In the genomic region with DNA sequence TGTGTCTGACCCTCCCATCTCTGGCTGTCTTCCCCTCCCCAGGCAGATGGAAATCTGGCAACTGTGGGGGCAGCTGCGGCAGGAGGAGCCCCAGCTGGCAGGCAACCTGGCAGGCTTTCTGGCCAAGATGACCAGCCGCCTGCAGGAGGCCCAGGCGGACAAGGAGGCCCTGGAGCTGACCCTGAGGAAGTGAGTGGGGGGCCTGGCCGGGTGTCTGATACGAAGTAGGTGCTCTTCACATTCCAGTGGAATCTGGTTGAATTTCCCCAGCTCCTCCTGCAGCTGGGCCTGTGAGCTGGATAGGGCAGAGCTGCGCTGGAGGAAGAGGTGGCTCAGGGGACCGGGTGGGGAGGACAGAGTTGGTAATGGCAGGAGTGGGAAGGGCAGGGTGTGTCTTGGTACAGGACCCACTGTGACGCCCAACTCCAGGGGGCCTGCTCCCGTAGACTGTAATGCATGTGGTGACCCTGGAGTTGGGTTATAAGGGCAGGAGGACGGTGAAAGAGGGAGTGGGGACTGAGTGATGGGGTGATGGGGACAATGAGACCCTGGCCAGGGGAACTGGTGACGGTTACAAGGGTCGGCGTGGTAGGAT, we compare ENCODE assay signal across 19 cellular contexts. TPM values are rescaled to one million over a fixed set of nuclear protein-coding genes. Genes with fewer than 3 reads are reported as not detected.
"Had no signal": no experiment of that assay in that cellular context is flagged by ENCODE, and none has a peak within 500 bp of the region (broad histone marks: within the 10 kb centered on the region; RNA-seq: fewer than 3 reads in every experiment).

No MANE protein-coding gene starts in this region.

- H3K9me3 Mint-ChIP-seq: activated CD4-positive, alpha-beta memory T cell treated with anti-CD3 and anti-CD28 coated beads, Interleukin-2, amount 10 ng/mL, durations not matched to agents 7 days and 5 days; activated naive CD4-positive, alpha-beta T cell treated with anti-CD3 and anti-CD28 coated beads, Interleukin-2, amount 50 U/mL, for 24 hours; activated T-cell treated with anti-CD3 and anti-CD28 coated beads, Interleukin-2, amount 50 U/mL, for 72 hours; brain; dendritic cell treated with granulocyte-macrophage colony-stimulating factor and Interleukin-4, amounts not matched to agents 40 ng/mL and 50 ng/mL, for 4 days; stimulated activated naive CD8-positive, alpha-beta T cell treated with anti-CD3 and anti-CD28 coated beads, Interleukin-15, amount 100 ng/mL, for 72 hours had no signal

- H3K4me3 Mint-ChIP-seq: activated CD4-positive, alpha-beta memory T cell treated with anti-CD3 and anti-CD28 coated beads, Interleukin-2, amount 10 ng/mL, durations not matched to agents 7 days and 5 days; activated naive CD4-positive, alpha-beta T cell treated with anti-CD3 and anti-CD28 coated beads, Interleukin-2, amount 50 U/mL, for 24 hours; activated T-cell treated with anti-CD3 and anti-CD28 coated beads, Interleukin-2, amount 50 U/mL, for 72 hours; brain; dendritic cell treated with granulocyte-macrophage colony-stimulating factor and Interleukin-4, amounts not matched to agents 40 ng/mL and 50 ng/mL, for 4 days; naive B cell; stimulated activated naive CD8-positive, alpha-beta T cell treated with anti-CD3 and anti-CD28 coated beads, Interleukin-15, amount 100 ng/mL, for 72 hours had no signal

- ATAC-seq: activated CD4-positive, CD25-positive, alpha-beta regulatory T cell treated with anti-CD3 and anti-CD28 coated beads, Interleukin-2, amount 50 U/mL, for 24 hours; activated T-cell treated with anti-CD3 and anti-CD28 coated beads, Interleukin-2, amount 50 U/mL, for 72 hours; right lobe of liver; stimulated activated naive CD8-positive, alpha-beta T cell treated with anti-CD3 and anti-CD28 coated beads, Interleukin-15, amount 100 ng/mL, for 72 hours had no signal

- DNase-seq: activated CD4-positive, alpha-beta memory T cell treated with anti-CD3 and anti-CD28 coated beads, Interleukin-2, amount 10 ng/mL, durations not matched to agents 7 days and 5 days; activated T-cell treated with anti-CD3 and anti-CD28 coated beads, Interleukin-2, amount 50 U/mL, for 72 hours; amygdala; erythroblast; hypothalamus; kidney glomerular epithelial cell; midbrain; naive B cell; occipital lobe; stimulated activated CD4-positive, alpha-beta T cell treated with anti-CD3 and anti-CD28 coated beads, Interleukin-12 subunit alpha, Interleukin-12 subunit beta, amount 100 ng/mL, for 4 hours; stimulated activated naive CD8-positive, alpha-beta T cell treated with anti-CD3 and anti-CD28 coated beads, Interleukin-15, amount 100 ng/mL, for 72 hours; T-helper 2 cell; testis had no signal

- H3K27me3 ChIP-seq: right lobe of liver, testis had no signal

- H3K4me1 Mint-ChIP-seq: activated naive CD4-positive, alpha-beta T cell treated with anti-CD3 and anti-CD28 coated beads, Interleukin-2, amount 50 U/mL, for 24 hours; stimulated activated naive CD8-positive, alpha-beta T cell treated with anti-CD3 and anti-CD28 coated beads, Interleukin-15, amount 100 ng/mL, for 72 hours had no signal

- H3K36me3 ChIP-seq: right lobe of liver had no signal

- H3K36me3 Mint-ChIP-seq: activated naive CD4-positive, alpha-beta T cell treated with anti-CD3 and anti-CD28 coated beads, Interleukin-2, amount 50 U/mL, for 24 hours; brain; naive B cell had no signal

- H3K27me3 Mint-ChIP-seq: activated naive CD4-positive, alpha-beta T cell treated with anti-CD3 and anti-CD28 coated beads, Interleukin-2, amount 50 U/mL, for 24 hours; dendritic cell treated with granulocyte-macrophage colony-stimulating factor and Interleukin-4, amounts not matched to agents 40 ng/mL and 50 ng/mL, for 4 days; stimulated activated naive CD8-positive, alpha-beta T cell treated with anti-CD3 and anti-CD28 coated beads, Interleukin-15, amount 100 ng/mL, for 72 hours had no signal

- H3K27ac Mint-ChIP-seq: activated CD4-positive, alpha-beta memory T cell treated with anti-CD3 and anti-CD28 coated beads, Interleukin-2, amount 10 ng/mL, durations not matched to agents 7 days and 5 days; activated naive CD4-positive, alpha-beta T cell treated with anti-CD3 and anti-CD28 coated beads, Interleukin-2, amount 50 U/mL, for 24 hours; activated T-cell treated with anti-CD3 and anti-CD28 coated beads, Interleukin-2, amount 50 U/mL, for 72 hours; brain; dendritic cell treated with granulocyte-macrophage colony-stimulating factor and Interleukin-4, amounts not matched to agents 40 ng/mL and 50 ng/mL, for 4 days had no signal

- H3K9me3 ChIP-seq: psoas muscle, right lobe of liver, testis had no signal

- H3K4me1 ChIP-seq: psoas muscle, right lobe of liver, testis had no signal

- H3K4me3 ChIP-seq: psoas muscle, right lobe of liver, testis had no signal

- H3K27ac ChIP-seq: psoas muscle, right lobe of liver, testis had no signal

RNA-seq across cellular contexts. Expression of gene RAB44, which starts 19.7 kb away (rescaled TPM):
- total RNA-seq: occipital lobe had no signal
